In the genomic region with DNA sequence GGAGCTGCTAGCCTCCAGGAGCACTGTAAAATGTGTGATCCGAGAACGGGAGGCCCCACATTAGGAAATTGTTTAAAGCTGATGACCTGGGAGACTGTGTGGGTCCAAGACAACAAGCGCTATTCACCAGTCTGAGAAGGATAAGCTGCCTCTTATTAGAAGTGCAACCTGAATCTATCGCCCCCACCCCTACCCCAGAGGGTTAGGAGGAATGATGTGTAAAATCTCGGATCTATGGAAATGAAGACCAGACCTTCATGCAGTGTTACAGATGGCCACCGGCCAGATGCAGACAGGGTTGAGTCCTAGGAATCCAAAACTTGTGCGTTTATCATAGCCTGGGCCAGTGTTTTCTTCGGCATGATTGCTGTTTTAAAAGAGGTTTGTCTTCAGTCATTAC, we compare ENCODE assay signal across 19 cellular contexts. TPM values are rescaled to one million over a fixed set of nuclear protein-coding genes. Genes with fewer than 3 reads are reported as not detected.
DNase-seq lines count a peak whose midpoint lies in the region; ATAC-seq and TF ChIP-seq lines count a peak whose summit lies in the region.
"Had no signal": no experiment of that assay in that cellular context is flagged by ENCODE, and none has a peak within 500 bp of the region (broad histone marks: within the 10 kb centered on the region; RNA-seq: fewer than 3 reads in every experiment).

No MANE protein-coding gene starts in this region.

- H3K9ac ChIP-seq in endodermal cell (ENCODE audit: extremely low read depth, low read length, poor library complexity, severe bottlenecking), result no peak overlapping the region
- H3K9ac ChIP-seq: neural progenitor cell had no signal

- H3K9me3 ChIP-seq in endodermal cell (ENCODE audit: control insufficient read depth, low read length), result no peaks in the 10 kb centered on the region
- H3K9me3 ChIP-seq in transverse colon, result no peaks in the 10 kb centered on the region

- peaks cover 7% of the 10 kb centered on the region for H3K36me3 Mint-ChIP-seq in endodermal cell (ENCODE audit: low read depth)
- H3K36me3 Mint-ChIP-seq in osteocyte (ENCODE audit: unreplicated experiment), result no peaks in the 10 kb centered on the region

- peak overlapping the region; percentile 48 for H3K27ac ChIP-seq in RWPE1
- H3K27ac ChIP-seq in endodermal cell (ENCODE audit: low read depth, low read length), result peak overlapping the region; percentile 4
- H3K27ac ChIP-seq in transverse colon, result peak overlapping the region in 2 of 4 donors; percentile 36 to 71
- H3K27ac ChIP-seq: neural progenitor cell had no signal

- H3K4me3 Mint-ChIP-seq in endodermal cell (no peak overlapping the region), osteocyte (ENCODE audit: unreplicated experiment) (no peak overlapping the region)
- H3K4me3 Mint-ChIP-seq: neural progenitor cell had no signal

- no peak for TF ChIP-seq CTCF in RWPE1 (conservative IDR thresholded peaks at IDR 0.05; ENCODE audit: low read depth)
- no peak for TF ChIP-seq CTCF in endodermal cell (conservative IDR thresholded peaks at IDR 0.05)
- no peak for TF ChIP-seq CTCF in osteocyte (IDR thresholded peaks at IDR 0.05)
- TF ChIP-seq CTCF in transverse colon (IDR thresholded peaks at IDR 0.05), result no peak

- H3K4me3 ChIP-seq in endodermal cell (ENCODE audit: low read length) (no peak overlapping the region), transverse colon (no peak overlapping the region)
- H3K4me3 ChIP-seq: neural progenitor cell had no signal

- WGBS in endodermal cell (ENCODE audit: insufficient coverage in 1 of 2, insufficient read length in 1 of 2), 2 experiments, result 90 to 94% methylated on average over 7 to 8 of the region's 8 CpGs
- WGBS in transverse colon (ENCODE audit: low coverage in 1 of 2), 2 donors, result 58 to 77% methylated on average over 3 to 8 of the region's 8 CpGs

- in situ Hi-C loops in transverse colon (cut with MboI; ENCODE audit: low pct_ligation_motif_present in 1 of 4, low pct_unique_long_range_greater_than_20kb in 1 of 4, low sequenced_read_pairs in 3 of 4), result loop anchor here in 3 of 4 donors (10.0 to 25.0 kb wide), 3 partner anchors 121 to 499 kb away; no protein-coding TSS in a partner anchor

- CTCF ChIA-PET in RWPE1 (lab: Yijun Ruan, JAX), result interaction anchor here (0.6 kb wide), 1 partner anchor 123 kb away, joined by 5 read pairs; no protein-coding TSS in a partner anchor

- TF ChIP-seq EP300 in transverse colon (IDR thresholded peaks at IDR 0.05; ENCODE audit: low read depth), result no peak

- no peaks in the 10 kb centered on the region for H3K4me1 ChIP-seq in endodermal cell (ENCODE audit: control insufficient read depth, insufficient read depth, low read length)
- peaks cover 10 to 73% (median 32%) of the 10 kb centered on the region in 4 donors for H3K4me1 ChIP-seq in transverse colon

- ATAC-seq in HG03439 (IDR thresholded peaks at IDR 0.05; ENCODE audit: unreplicated experiment), result no peak

- H3K27me3 ChIP-seq in endodermal cell (ENCODE audit: control insufficient read depth, insufficient read depth, low read length, poor library complexity, severe bottlenecking), result no peaks in the 10 kb centered on the region
- no peaks in the 10 kb centered on the region for H3K27me3 ChIP-seq in transverse colon
- H3K27me3 ChIP-seq: neural progenitor cell had no signal

- TF ChIP-seq POLR2A in transverse colon (IDR thresholded peaks at IDR 0.05), result no peak

- H3K9me3 Mint-ChIP-seq in endodermal cell, result no peaks in the 10 kb centered on the region
- H3K9me3 Mint-ChIP-seq in osteocyte (ENCODE audit: unreplicated experiment), result no peaks in the 10 kb centered on the region
- H3K9me3 Mint-ChIP-seq: neural progenitor cell had no signal

- H3K27me3 Mint-ChIP-seq in endodermal cell (ENCODE audit: insufficient read depth), result no peaks in the 10 kb centered on the region
- H3K27me3 Mint-ChIP-seq in osteocyte (ENCODE audit: unreplicated experiment), result no peaks in the 10 kb centered on the region

- POLR2A ChIA-PET in RWPE1 (lab: Yijun Ruan, JAX; ENCODE audit: low non-redundant PET), result no interaction called here

- DNase-seq in AG08395 (ENCODE audit: low spot score), result peak; percentile 33
- DNase-seq in RWPE1 (ENCODE audit: low spot score), result no peak
- no peak for DNase-seq in endodermal cell
- no peak for DNase-seq in osteocyte (ENCODE audit: extremely low spot score, unreplicated experiment)
- no peak for DNase-seq in DMS53 treated with DMSO at 0.1 percent for 48 hours (lab: John Stamatoyannopoulos, UW; ENCODE audit: unreplicated experiment)
- no peak for DNase-seq in transverse colon
- no peak for DNase-seq in NCI-H2029 (lab: John Stamatoyannopoulos, UW)
- DNase-seq: activated CD4-positive, CD25-positive, alpha-beta regulatory T cell treated with anti-CD3 and anti-CD28 coated beads, Interleukin-2, amount 50 U/mL, for 72 hours; activated effector memory CD4-positive, alpha-beta T cell treated with Interleukin-2 at 50 U/mL for 16 hours; central memory CD4-positive, alpha-beta T cell; EL; hippocampal formation; KBM-7; NCI-H1092 treated with DMSO at 0.1 percent for 48 hours; NCI-H2081 treated with DMSO at 0.1 percent for 48 hours; NCI-H526; stimulated activated naive CD4-positive, alpha-beta T cell treated with Interleukin-2 at 50 U/mL for 16 hours had no signal

- no peaks in the 10 kb centered on the region for H3K36me3 ChIP-seq in endodermal cell (ENCODE audit: control insufficient read depth, insufficient read depth, low read length)
- no peaks in the 10 kb centered on the region for H3K36me3 ChIP-seq in transverse colon
- H3K36me3 ChIP-seq: neural progenitor cell had no signal

- H3K27ac Mint-ChIP-seq in endodermal cell (no peak overlapping the region), osteocyte (ENCODE audit: unreplicated experiment) (peak overlapping the region; percentile 98)
- H3K27ac Mint-ChIP-seq: neural progenitor cell had no signal

- H3K4me1 Mint-ChIP-seq in endodermal cell (peaks cover 4% of the 10 kb centered on the region), osteocyte (ENCODE audit: unreplicated experiment) (peaks cover 46% of the 10 kb centered on the region)

- intact Hi-C loops in transverse colon (cut with DNase I; ENCODE audit: low total_unique reads), result no loop called here

RNA-seq across cellular contexts. Expression of gene CEP68, which starts 7.2 kb away (rescaled TPM):
- total RNA-seq in endodermal cell, result 10 to 100 TPM; 13.7 to 17.7 TPM
- polyA plus RNA-seq in endodermal cell (2013, experiment 1 of 2), result 18.0 TPM
- polyA plus RNA-seq in endodermal cell (2013, experiment 2 of 2), result 17.7 TPM
- 20.7 and 22.4 TPM in 2 replicates for total RNA-seq in osteocyte
- 10 to 100 TPM; 11.6 to 32.2 (median 15.9) TPM for total RNA-seq in transverse colon
